Comparison of ENCODE assay signal across 25 cellular contexts in the genomic region with DNA sequence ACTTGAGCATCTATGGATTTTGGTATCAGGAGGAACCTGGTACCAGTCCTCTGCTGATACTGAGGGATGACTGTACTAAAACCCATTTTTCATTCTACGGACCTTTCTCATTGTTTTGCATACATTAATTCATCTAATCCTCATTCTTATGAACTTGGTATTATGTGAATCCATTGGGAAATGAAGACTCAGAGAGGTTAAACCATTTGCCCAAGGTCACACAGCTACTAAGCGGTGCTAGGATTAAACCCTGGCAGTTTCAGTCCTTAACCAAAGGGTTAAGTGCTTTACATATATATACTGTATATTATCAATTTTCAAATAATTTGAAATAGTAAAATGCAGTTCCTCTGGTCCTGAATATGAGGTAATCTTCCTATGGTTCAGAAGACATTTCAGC. TPM values are rescaled to one million over a fixed set of nuclear protein-coding genes. Genes with fewer than 3 reads are reported as not detected.
DNase-seq lines count a peak whose midpoint lies in the region; ATAC-seq, FAIRE-seq and TF ChIP-seq lines count a peak whose summit lies in the region.
"Had no signal": no experiment of that assay in that cellular context is flagged by ENCODE, and none has a peak within 500 bp of the region (broad histone marks: within the 10 kb centered on the region; RNA-seq: fewer than 3 reads in every experiment).

No MANE protein-coding gene starts in this region.

- H3K9me2 ChIP-seq in PC-3 (replicated peaks; ENCODE audit: low read length), result no peaks in the 10 kb centered on the region

- WGBS in HepG2 (ENCODE audit: low lambda C conversion rate), result 94% methylated on average over 2 of the region's 2 CpGs
- WGBS in right lobe of liver (ENCODE audit: insufficient coverage, low coverage, low lambda C conversion rate, missing lambda C conversion rate), result 91% methylated on average over 2 of the region's 2 CpGs
- 87% methylated on average over 2 of the region's 2 CpGs for WGBS in K562 (ENCODE audit: insufficient coverage, low coverage, missing lambda C conversion rate)

- H3K4me1 ChIP-seq in HepG2 (ENCODE audit: insufficient read depth, low read length) (peaks cover 31% of the 10 kb centered on the region), right lobe of liver (peaks cover 0 to 8% (median 0%) of the 10 kb centered on the region in 4 donors), DND-41 (ENCODE audit: insufficient read depth, low read length) (peaks cover 41% of the 10 kb centered on the region), K562 (replicated peaks in 1 of 2; ENCODE audit: control insufficient read depth in 2 of 2, insufficient read depth in 2 of 2, low read length in 2 of 2) (peaks cover 13 to 15% of the 10 kb centered on the region in 2 experiments), osteoblast (ENCODE audit: insufficient read depth, low read length) (peaks cover 10% of the 10 kb centered on the region), PC-3 (ENCODE audit: insufficient read depth, low read length) (peaks cover 8% of the 10 kb centered on the region), left ventricle myocardium inferior (peaks cover 40% of the 10 kb centered on the region)
- H3K4me1 ChIP-seq: BE2C, Caco-2 had no signal

- no peaks in the 10 kb centered on the region for H3K9me3 Mint-ChIP-seq in neural crest cell
- H3K9me3 Mint-ChIP-seq: CD4-positive, CD25-positive, alpha-beta regulatory T cell; CD8-positive, alpha-beta T cell had no signal

- H3K27ac ChIP-seq in HepG2 (ENCODE audit: extremely low read length, insufficient read depth, low read length) (no peak overlapping the region), right lobe of liver (no peak overlapping the region), DND-41 (ENCODE audit: low read length) (no peak overlapping the region), K562 (ENCODE audit: extremely low read depth, low read depth, low read length) (no peak overlapping the region), osteoblast (ENCODE audit: low read depth, low read length) (no peak overlapping the region), PC-3 (ENCODE audit: low read length) (no peak overlapping the region), left ventricle myocardium inferior (replicated peaks) (no peak overlapping the region)
- H3K27ac ChIP-seq: 22Rv1, BLaER1 had no signal

- in situ Hi-C loops in HepG2 (cut with HindIII; ENCODE audit: extremely low pct_ligation_motif_present, low pct_unique_long_range_greater_than_20kb), result no loop called here
- in situ Hi-C loops in K562 (cut with MboI), result no loop called here

- H3K36me3 Mint-ChIP-seq in neural crest cell (ENCODE audit: low read depth), result no peaks in the 10 kb centered on the region

- H3K4me2 ChIP-seq in HepG2 (ENCODE audit: low read depth, low read length) (no peak overlapping the region), DND-41 (ENCODE audit: insufficient read depth, low read length) (peak overlapping the region; percentile 47; the same call in 1 of the 2 replicates), K562 (ENCODE audit: insufficient read depth, low read length) (no peak overlapping the region), osteoblast (ENCODE audit: insufficient read depth, low read length) (no peak overlapping the region), PC-3 (ENCODE audit: low read length) (no peak overlapping the region)
- H3K4me2 ChIP-seq: BLaER1 had no signal

- peaks cover 13% of the 10 kb centered on the region for H3K4me1 Mint-ChIP-seq in neural crest cell

- no peaks in the 10 kb centered on the region for H3K27me3 Mint-ChIP-seq in neural crest cell (ENCODE audit: low read depth)
- H3K27me3 Mint-ChIP-seq: CD4-positive, CD25-positive, alpha-beta regulatory T cell had no signal

- ATAC-seq in HepG2, result no peak
- no peak for ATAC-seq in right lobe of liver
- ATAC-seq in DND-41 (ENCODE audit: insufficient read depth, low read depth), result no peak
- ATAC-seq in K562, result no peak
- ATAC-seq in PC-3, result no peak
- ATAC-seq: CD8-positive, alpha-beta T cell; GM12878 had no signal

- peaks cover 2% of the 10 kb centered on the region; the same call in 1 of the 2 replicates for H4K20me1 ChIP-seq in HepG2 (ENCODE audit: insufficient read depth, low read length)
- peaks cover 11% of the 10 kb centered on the region; the same call in 1 of the 2 replicates for H4K20me1 ChIP-seq in DND-41 (ENCODE audit: insufficient read depth, low read length)
- no peaks in the 10 kb centered on the region for H4K20me1 ChIP-seq in K562 (replicated peaks; ENCODE audit: control insufficient read depth, insufficient read depth, low read length)
- peaks cover 11% of the 10 kb centered on the region for H4K20me1 ChIP-seq in osteoblast (ENCODE audit: insufficient read depth, low read length)
- H4K20me1 ChIP-seq in PC-3 (ENCODE audit: low read length), result no peaks in the 10 kb centered on the region

- POLR2A ChIA-PET in HepG2 (lab: Yijun Ruan, JAX) (no interaction called here), K562 (lab: Yijun Ruan, JAX) (interaction anchor here (1.1 to 1.6 kb wide), 2 partner anchors 9 to 14 kb away, joined by 3 to 5 read pairs; no protein-coding TSS in a partner anchor), PC-3 (lab: Charles Lee; ENCODE audit: unreplicated experiment) (no interaction called here)

- intact Hi-C loops in HepG2 (cut with micrococcal nuclease; ENCODE audit: unreplicated experiment), result no loop called here
- intact Hi-C loops in right lobe of liver (cut with DNase I), result no loop called here
- intact Hi-C loops in K562 (cut with micrococcal nuclease), result no loop called here
- intact Hi-C loops in PC-3 (cut with micrococcal nuclease), result no loop called here
- intact Hi-C loops in left ventricle myocardium inferior (cut with micrococcal nuclease), result no loop called here

- CTCF ChIA-PET in HepG2 (lab: Yijun Ruan, JAX; ENCODE audit: low intra/inter-chr PET ratio, low total read pairs), result no interaction called here
- CTCF ChIA-PET in K562 (lab: Yijun Ruan, JAX; ENCODE audit: low intra/inter-chr PET ratio), result no interaction called here
- CTCF ChIA-PET in PC-3 (lab: Charles Lee), result no interaction called here

- H3K79me2 ChIP-seq in HepG2 (ENCODE audit: insufficient read depth, low read length) (peaks cover 22% of the 10 kb centered on the region), DND-41 (ENCODE audit: insufficient read depth, low read length) (peaks cover 58% of the 10 kb centered on the region), K562 (ENCODE audit: control insufficient read depth, insufficient read depth, low read length) (peaks cover 32% of the 10 kb centered on the region), osteoblast (ENCODE audit: insufficient read depth, low read length) (peaks cover 44% of the 10 kb centered on the region), PC-3 (ENCODE audit: low read length) (peaks cover 37% of the 10 kb centered on the region)

- TF ChIP-seq CTCF in HepG2 (CRISPR knock-in tag; IDR thresholded peaks at IDR 0.05) (no peak), right lobe of liver (IDR thresholded peaks at IDR 0.05) (no peak), DND-41 (IDR thresholded peaks at IDR 0.05; ENCODE audit: borderline replicate concordance, extremely low read depth, low read length, poor library complexity, severe bottlenecking) (no peak), K562 (IDR thresholded peaks at IDR 0.05 in 2 of 3, conservative IDR thresholded peaks at IDR 0.05 in 1 of 3; ENCODE audit: insufficient read depth in 2 of 3, low read depth in 1 of 3, low read length in 3 of 3) (no peak), neural crest cell (conservative IDR thresholded peaks at IDR 0.05) (no peak), osteoblast (IDR thresholded peaks at IDR 0.05; ENCODE audit: extremely low read depth, low read depth, low read length) (no peak), PC-3 (conservative IDR thresholded peaks at IDR 0.05; ENCODE audit: low read depth, low read length) (no peak), left ventricle myocardium inferior (IDR thresholded peaks at IDR 0.05; ENCODE audit: borderline replicate concordance) (no peak)

- no peaks in the 10 kb centered on the region; a peak in 1 of 5 replicates for H3K27me3 ChIP-seq in HepG2 (ENCODE audit: control insufficient read depth in 1 of 2, insufficient read depth in 2 of 2, low read length in 2 of 2)
- H3K27me3 ChIP-seq in right lobe of liver, result no peaks in the 10 kb centered on the region
- no peaks in the 10 kb centered on the region for H3K27me3 ChIP-seq in DND-41 (ENCODE audit: insufficient read depth, low read length, poor library complexity)
- H3K27me3 ChIP-seq in K562 (ENCODE audit: control insufficient read depth in 2 of 2, insufficient read depth in 2 of 2, low read length in 2 of 2), result no peaks in the 10 kb centered on the region
- H3K27me3 ChIP-seq in osteoblast (ENCODE audit: insufficient read depth, low read length), result no peaks in the 10 kb centered on the region
- no peaks in the 10 kb centered on the region for H3K27me3 ChIP-seq in PC-3 (ENCODE audit: low read length)
- H3K27me3 ChIP-seq in left ventricle myocardium inferior (ENCODE audit: low read depth), result no peaks in the 10 kb centered on the region
- H3K27me3 ChIP-seq: BE2C, BLaER1 had no signal

- H3K36me3 ChIP-seq in HepG2 (replicated peaks in 1 of 2; ENCODE audit: control insufficient read depth in 1 of 2, insufficient read depth in 2 of 2, low read length in 2 of 2), result peaks cover 0 to 7% of the 10 kb centered on the region in 2 experiments; a peak in 2 of 5 replicates
- H3K36me3 ChIP-seq in right lobe of liver, result peaks cover 0 to 4% (median 0%) of the 10 kb centered on the region in 4 donors
- H3K36me3 ChIP-seq in DND-41 (ENCODE audit: insufficient read depth, low read length), result peaks cover 39% of the 10 kb centered on the region
- H3K36me3 ChIP-seq in K562 (ENCODE audit: control insufficient read depth, insufficient read depth, low read length), result peaks cover 32% of the 10 kb centered on the region; the same call in 2 of the 3 replicates
- H3K36me3 ChIP-seq in osteoblast (ENCODE audit: insufficient read depth, low read length), result peaks cover 22% of the 10 kb centered on the region
- H3K36me3 ChIP-seq in PC-3 (ENCODE audit: low read depth, low read length), result no peaks in the 10 kb centered on the region; the same call in 1 of the 2 replicates
- peaks cover 17% of the 10 kb centered on the region for H3K36me3 ChIP-seq in left ventricle myocardium inferior

- FAIRE-seq in HepG2 (lab: Jason Lieb, UNC) (no peak), K562 (lab: Jason Lieb, UNC) (no peak)
- FAIRE-seq: D721Med, GM12878, GM12892, GM18507 had no signal

- DNase-seq in HepG2 (ENCODE audit: low spot score) (no peak), right lobe of liver (no peak), DND-41 (no peak), K562 (ENCODE audit: extremely low read depth in 1 of 4, low spot score in 3 of 4) (no peak), neural crest cell (ENCODE audit: low read depth, low spot score) (no peak), osteoblast (ENCODE audit: insufficient read length, low spot score, missing footprints) (no peak), PC-3 (no peak), left ventricle myocardium inferior (no peak)
- DNase-seq: ACHN; BE2C; C1 segment of cervical spinal cord; Caco-2; Calu3; CD4-positive, CD25-positive, alpha-beta regulatory T cell; CD8-positive, alpha-beta T cell; DMS79 treated with DMSO at 0.1 percent for 48 hours; EL; GDM1 had no signal

- no peak overlapping the region for H2AFZ ChIP-seq in HepG2 (ENCODE audit: low read length)
- H2AFZ ChIP-seq in DND-41 (ENCODE audit: low read depth, low read length), result no peak overlapping the region
- H2AFZ ChIP-seq in K562 (ENCODE audit: low read depth, low read length), result no peak overlapping the region
- no peak overlapping the region for H2AFZ ChIP-seq in osteoblast (ENCODE audit: low read length)
- H2AFZ ChIP-seq in PC-3 (ENCODE audit: low read length), result no peak overlapping the region

- TF ChIP-seq EP300 in HepG2 (IDR thresholded peaks at IDR 0.05; ENCODE audit: low read depth in 2 of 2, low read length in 2 of 2) (no peak), HepG2 (CRISPR knock-in tag; IDR thresholded peaks at IDR 0.05; ENCODE audit: borderline replicate concordance) (no peak), K562 (IDR thresholded peaks at IDR 0.05; ENCODE audit: low read length) (no peak)

- H3K27ac Mint-ChIP-seq in neural crest cell (ENCODE audit: unreplicated experiment), result no peak overlapping the region
- H3K27ac Mint-ChIP-seq: CD4-positive, CD25-positive, alpha-beta regulatory T cell; CD8-positive, alpha-beta T cell had no signal

- peak overlapping the region; percentile 41 for H3K4me3 Mint-ChIP-seq in neural crest cell
- H3K4me3 Mint-ChIP-seq: CD14-positive monocyte; CD8-positive, alpha-beta T cell had no signal

- no peak overlapping the region for H3K9ac ChIP-seq in HepG2 (ENCODE audit: insufficient read depth, low read depth, low read length)
- H3K9ac ChIP-seq in DND-41 (ENCODE audit: low read depth, low read length), result no peak overlapping the region
- no peak overlapping the region for H3K9ac ChIP-seq in K562 (ENCODE audit: insufficient read depth in 1 of 2, low read depth in 2 of 2, low read length in 2 of 2)
- no peak overlapping the region for H3K9ac ChIP-seq in PC-3 (ENCODE audit: low read length)
- H3K9ac ChIP-seq: BLaER1 had no signal

- no TSS peak for BruUV-seq in HepG2 (replicated peaks; lab: Mats Ljungman, UMichigan)
- no TSS peak for BruUV-seq in K562 (replicated peaks; lab: Mats Ljungman, UMichigan)
- BruUV-seq in PC-3 (replicated peaks; lab: Mats Ljungman, UMichigan), result no TSS peak

- H3K9me3 ChIP-seq in HepG2 (ENCODE audit: low read length) (no peaks in the 10 kb centered on the region), right lobe of liver (no peaks in the 10 kb centered on the region), DND-41 (ENCODE audit: insufficient read depth, low read length, severe bottlenecking) (no peaks in the 10 kb centered on the region), K562 (replicated peaks; ENCODE audit: control insufficient read depth, insufficient read depth, low read depth, low read length) (no peaks in the 10 kb centered on the region), osteoblast (ENCODE audit: low read depth, low read length) (no peaks in the 10 kb centered on the region), PC-3 (ENCODE audit: low read length) (no peaks in the 10 kb centered on the region), left ventricle myocardium inferior (replicated peaks) (no peaks in the 10 kb centered on the region)
- H3K9me3 ChIP-seq: BE2C, BLaER1, Caco-2 had no signal

- no peaks in the 10 kb centered on the region for H3K9me1 ChIP-seq in K562 (ENCODE audit: control insufficient read depth, insufficient read depth, low read length)

- TF ChIP-seq POLR2A in HepG2 (IDR thresholded peaks at IDR 0.05; ENCODE audit: insufficient read depth in 1 of 2, low read depth in 2 of 2, low read length in 2 of 2) (no peak), right lobe of liver (IDR thresholded peaks at IDR 0.05) (no peak), K562 (conservative IDR thresholded peaks at IDR 0.05) (no peak)

- H3F3A ChIP-seq in PC-3 (ENCODE audit: low read length, unreplicated experiment), result no peaks in the 10 kb centered on the region

- H3K4me3 ChIP-seq in HepG2 (replicated peaks in 1 of 3; ENCODE audit: insufficient read depth in 1 of 3, low read depth in 2 of 3, low read length in 3 of 3), result no peak overlapping the region
- H3K4me3 ChIP-seq in right lobe of liver, result no peak overlapping the region
- H3K4me3 ChIP-seq in DND-41 (ENCODE audit: low read depth in 1 of 2, low read length in 2 of 2), result no peak overlapping the region
- no peak overlapping the region for H3K4me3 ChIP-seq in K562
- H3K4me3 ChIP-seq in osteoblast (ENCODE audit: insufficient read depth, low read length), result no peak overlapping the region
- no peak overlapping the region for H3K4me3 ChIP-seq in PC-3 (ENCODE audit: low read length)
- no peak overlapping the region for H3K4me3 ChIP-seq in left ventricle myocardium inferior
- H3K4me3 ChIP-seq: BLaER1, GM12878 had no signal

- no peak for TF ChIP-seq RAD21 in HepG2 (CRISPR knock-in tag; IDR thresholded peaks at IDR 0.05)
- no peak for TF ChIP-seq RAD21 in K562 (CRISPR knock-in tag; conservative IDR thresholded peaks at IDR 0.05 in 1 of 2, IDR thresholded peaks at IDR 0.05 in 1 of 2)

RNA-seq across cellular contexts. Expression of gene CAMLG, which starts 3.8 kb away (rescaled TPM):
- total RNA-seq in HepG2 (2016; rRNA removed; fragmentation: Illumina TruSeq; extraction: Trizol) (19.8 and 23.1 TPM in 2 replicates), right lobe of liver (10 to 100 TPM in 4 of 6 experiments, 1 to 10 TPM in 2; 8.2 to 16.9 (median 12.0) TPM), K562 (2014; rRNA removed) (18.9 and 19.3 TPM in 2 replicates), K562 (2014; rRNA removed; fragmentation: Illumina TruSeq; extraction: Trizol) (22.0 and 26.7 TPM in 2 replicates), K562 (2015; rRNA removed; fragmentation: Illumina TruSeq; extraction: Trizol) (13.0 and 13.6 TPM in 2 replicates), K562 (2021) (19.7 and 20.1 TPM in 2 replicates), neural crest cell (43.4 and 43.8 TPM in 2 replicates), osteoblast (47.8 and 56.0 TPM in 2 replicates), PC-3 (2014; rRNA removed) (12.9 and 19.5 TPM in 2 replicates), left ventricle myocardium inferior (20.2 TPM)
- 23.5 and 24.9 TPM in 2 replicates for total RNA-seq in HepG2 (2016; cell fraction: cytosol; rRNA removed; fragmentation: Illumina TruSeq; extraction: Trizol; ENCODE audit: low read depth)
- total RNA-seq in HepG2 (2016; cell fraction: insoluble cytoplasmic fraction; rRNA removed; fragmentation: Illumina TruSeq; extraction: Trizol), result 20.0 and 21.5 TPM in 2 replicates
- 33.2 and 35.7 TPM in 2 replicates for total RNA-seq in HepG2 (2016; cell fraction: membrane; rRNA removed; fragmentation: Illumina TruSeq; extraction: Trizol)
- total RNA-seq in HepG2 (2016; cell fraction: nucleus; rRNA removed; fragmentation: Illumina TruSeq; extraction: Trizol), result 11.0 and 11.6 TPM in 2 replicates
- polyA plus RNA-seq in HepG2 (2011; rRNA removed) (12.6 and 14.2 TPM in 2 replicates), K562 (2011; rRNA removed) (11.3 and 12.8 TPM in 2 replicates), K562 (2014; fragmentation: Illumina TruSeq; extraction: Trizol) (13.7 and 18.0 TPM in 2 replicates), K562 (2014; fragmentation: Nextera tagmentation; extraction: Ambion mirVana) (10 to 100 TPM; 16.3 to 17.3 TPM), K562 (2014; rRNA removed) (11.0 and 15.3 TPM in 2 replicates)
- polyA plus RNA-seq in HepG2 (2011; cell fraction: cytosol; rRNA removed), result 10.9 and 13.9 TPM in 2 replicates
- polyA plus RNA-seq in HepG2 (2011; cell fraction: nucleus; rRNA removed), result 2.9 and 4.7 TPM in 2 replicates
- polyA plus RNA-seq in HepG2 (2012), result 31.0 and 34.7 TPM in 2 replicates
- polyA plus RNA-seq in HepG2 (2016; cell fraction: cytosol; fragmentation: Illumina TruSeq; extraction: Trizol; ENCODE audit: low read depth), result 28.1 and 30.4 TPM in 2 replicates
- polyA plus RNA-seq in HepG2 (2016; cell fraction: insoluble cytoplasmic fraction; fragmentation: Illumina TruSeq; extraction: Trizol; ENCODE audit: low read depth), result 24.7 and 27.1 TPM in 2 replicates
- polyA plus RNA-seq in HepG2 (2016; cell fraction: membrane; fragmentation: Illumina TruSeq; extraction: Trizol; ENCODE audit: low read depth), result 36.6 and 38.4 TPM in 2 replicates
- 19.5 and 22.4 TPM in 2 replicates for polyA plus RNA-seq in HepG2 (2016; cell fraction: nucleus; fragmentation: Illumina TruSeq; extraction: Trizol; ENCODE audit: insufficient read depth, low read depth)
- polyA minus RNA-seq in HepG2 (2011; rRNA and poly(A)+ RNA removed; ENCODE audit: low replicate concordance), result 2.3 and 3.2 TPM in 2 replicates
- 8.8 and 11.9 TPM in 2 replicates for polyA minus RNA-seq in HepG2 (2011; cell fraction: cytosol; rRNA and poly(A)+ RNA removed)
- polyA minus RNA-seq in HepG2 (2011; cell fraction: nucleus; rRNA and poly(A)+ RNA removed), result 3.7 and 5.1 TPM in 2 replicates
- total RNA-seq in K562 (2011; cell fraction: chromatin; rRNA removed; ENCODE audit: low replicate concordance), result 7.6 and 10.7 TPM in 2 replicates
- total RNA-seq in K562 (2011; cell fraction: nucleolus; rRNA removed), result 8.4 and 9.3 TPM in 2 replicates
- total RNA-seq in K562 (2011; cell fraction: nucleoplasm; rRNA removed), result 11.9 and 14.4 TPM in 2 replicates
- 4.3 and 7.9 TPM in 2 replicates for polyA plus RNA-seq in K562 (2011; cell fraction: cytosol; rRNA removed)
- 4.9 and 5.3 TPM in 2 replicates for polyA plus RNA-seq in K562 (2011; cell fraction: nucleus; rRNA removed)
- polyA plus RNA-seq in K562 (2012), result 18.9 and 32.6 TPM in 2 replicates
- polyA minus RNA-seq in K562 (2011; rRNA and poly(A)+ RNA removed), result 5.2 and 5.3 TPM in 2 replicates
- 2.8 and 5.6 TPM in 2 replicates for polyA minus RNA-seq in K562 (2011; cell fraction: cytosol; rRNA and poly(A)+ RNA removed)
- polyA minus RNA-seq in K562 (2011; cell fraction: nucleus; rRNA and poly(A)+ RNA removed), result 2.3 and 3.9 TPM in 2 replicates

RNA-seq across cellular contexts. Expression of gene DDX46, which starts 16.4 kb away (rescaled TPM):
- total RNA-seq in HepG2 (2016; rRNA removed; fragmentation: Illumina TruSeq; extraction: Trizol), result 59.3 and 74.8 TPM in 2 replicates
- 9.2 and 10.8 TPM in 2 replicates for total RNA-seq in HepG2 (2016; cell fraction: cytosol; rRNA removed; fragmentation: Illumina TruSeq; extraction: Trizol; ENCODE audit: low read depth)
- 57.7 and 74.7 TPM in 2 replicates for total RNA-seq in HepG2 (2016; cell fraction: insoluble cytoplasmic fraction; rRNA removed; fragmentation: Illumina TruSeq; extraction: Trizol)
- total RNA-seq in HepG2 (2016; cell fraction: membrane; rRNA removed; fragmentation: Illumina TruSeq; extraction: Trizol), result 13.4 and 13.9 TPM in 2 replicates
- 56.2 and 63.4 TPM in 2 replicates for total RNA-seq in HepG2 (2016; cell fraction: nucleus; rRNA removed; fragmentation: Illumina TruSeq; extraction: Trizol)
- 26.0 and 27.3 TPM in 2 replicates for polyA plus RNA-seq in HepG2 (2011; rRNA removed)
- 9.4 and 11.2 TPM in 2 replicates for polyA plus RNA-seq in HepG2 (2011; cell fraction: cytosol; rRNA removed)
- 33.3 and 43.1 TPM in 2 replicates for polyA plus RNA-seq in HepG2 (2011; cell fraction: nucleus; rRNA removed)
- 36.2 and 43.7 TPM in 2 replicates for polyA plus RNA-seq in HepG2 (2012)
- polyA plus RNA-seq in HepG2 (2016; cell fraction: cytosol; fragmentation: Illumina TruSeq; extraction: Trizol; ENCODE audit: low read depth), result 1.3 and 1.7 TPM in 2 replicates
- 64.7 and 69.7 TPM in 2 replicates for polyA plus RNA-seq in HepG2 (2016; cell fraction: insoluble cytoplasmic fraction; fragmentation: Illumina TruSeq; extraction: Trizol; ENCODE audit: low read depth)
- polyA plus RNA-seq in HepG2 (2016; cell fraction: membrane; fragmentation: Illumina TruSeq; extraction: Trizol; ENCODE audit: low read depth), result 5.2 and 6.1 TPM in 2 replicates
- 57.5 and 72.7 TPM in 2 replicates for polyA plus RNA-seq in HepG2 (2016; cell fraction: nucleus; fragmentation: Illumina TruSeq; extraction: Trizol; ENCODE audit: insufficient read depth, low read depth)
- 29.9 and 61.5 TPM in 2 replicates for polyA minus RNA-seq in HepG2 (2011; rRNA and poly(A)+ RNA removed; ENCODE audit: low replicate concordance)
- polyA minus RNA-seq in HepG2 (2011; cell fraction: cytosol; rRNA and poly(A)+ RNA removed), result 20.5 and 24.4 TPM in 2 replicates
- polyA minus RNA-seq in HepG2 (2011; cell fraction: nucleus; rRNA and poly(A)+ RNA removed), result 82.6 and 87.2 TPM in 2 replicates
- total RNA-seq in right lobe of liver, result 10 to 100 TPM; 13.6 to 22.6 (median 20.6) TPM
- total RNA-seq in K562 (2011; cell fraction: chromatin; rRNA removed; ENCODE audit: low replicate concordance), result 152 and 418 TPM in 2 replicates
- total RNA-seq in K562 (2011; cell fraction: nucleolus; rRNA removed), result 90.4 and 102 TPM in 2 replicates
- 137 TPM in 2 replicates for total RNA-seq in K562 (2011; cell fraction: nucleoplasm; rRNA removed)
- total RNA-seq in K562 (2014; rRNA removed), result 48.9 and 49.0 TPM in 2 replicates
- total RNA-seq in K562 (2014; rRNA removed; fragmentation: Illumina TruSeq; extraction: Trizol), result 84.9 and 102 TPM in 2 replicates
- 95.9 and 99.0 TPM in 2 replicates for total RNA-seq in K562 (2015; rRNA removed; fragmentation: Illumina TruSeq; extraction: Trizol)
- total RNA-seq in K562 (2021), result 70.6 and 74.6 TPM in 2 replicates
- polyA plus RNA-seq in K562 (2011; rRNA removed), result 49.2 and 76.4 TPM in 2 replicates
- 13.4 and 17.2 TPM in 2 replicates for polyA plus RNA-seq in K562 (2011; cell fraction: cytosol; rRNA removed)
- polyA plus RNA-seq in K562 (2011; cell fraction: nucleus; rRNA removed), result 47.3 and 53.9 TPM in 2 replicates
- polyA plus RNA-seq in K562 (2012), result 36.5 and 64.5 TPM in 2 replicates
- polyA plus RNA-seq in K562 (2014; fragmentation: Illumina TruSeq; extraction: Trizol), result 83.4 and 87.6 TPM in 2 replicates
- polyA plus RNA-seq in K562 (2014; fragmentation: Nextera tagmentation; extraction: Ambion mirVana), result 10 to 100 TPM; 26.2 to 32.3 TPM
- 61.6 and 77.6 TPM in 2 replicates for polyA plus RNA-seq in K562 (2014; rRNA removed)
- 112 and 129 TPM in 2 replicates for polyA minus RNA-seq in K562 (2011; rRNA and poly(A)+ RNA removed)
- polyA minus RNA-seq in K562 (2011; cell fraction: cytosol; rRNA and poly(A)+ RNA removed), result 41.5 and 63.3 TPM in 2 replicates
- 50.8 and 67.5 TPM in 2 replicates for polyA minus RNA-seq in K562 (2011; cell fraction: nucleus; rRNA and poly(A)+ RNA removed)
- total RNA-seq in neural crest cell, result 74.7 and 78.5 TPM in 2 replicates
- total RNA-seq in osteoblast, result 20.6 and 26.8 TPM in 2 replicates
- 29.0 and 36.8 TPM in 2 replicates for total RNA-seq in PC-3 (2014; rRNA removed)
- 24.4 TPM for total RNA-seq in left ventricle myocardium inferior

Comparison
In these comparisons a context has a peak if more than half of its experiments do, and no peak if none do; other contexts are left out.
1. Of the 241 proteins assayed by ChIP-seq in both HepG2 and K562: peak only in HepG2: none; only in K562: ZFP36; in both: none; in neither: 239; mixed calls (peak in some experiments, not most) for 1.